8 cellular contexts compared by ENCODE assay signal in the genomic region with DNA sequence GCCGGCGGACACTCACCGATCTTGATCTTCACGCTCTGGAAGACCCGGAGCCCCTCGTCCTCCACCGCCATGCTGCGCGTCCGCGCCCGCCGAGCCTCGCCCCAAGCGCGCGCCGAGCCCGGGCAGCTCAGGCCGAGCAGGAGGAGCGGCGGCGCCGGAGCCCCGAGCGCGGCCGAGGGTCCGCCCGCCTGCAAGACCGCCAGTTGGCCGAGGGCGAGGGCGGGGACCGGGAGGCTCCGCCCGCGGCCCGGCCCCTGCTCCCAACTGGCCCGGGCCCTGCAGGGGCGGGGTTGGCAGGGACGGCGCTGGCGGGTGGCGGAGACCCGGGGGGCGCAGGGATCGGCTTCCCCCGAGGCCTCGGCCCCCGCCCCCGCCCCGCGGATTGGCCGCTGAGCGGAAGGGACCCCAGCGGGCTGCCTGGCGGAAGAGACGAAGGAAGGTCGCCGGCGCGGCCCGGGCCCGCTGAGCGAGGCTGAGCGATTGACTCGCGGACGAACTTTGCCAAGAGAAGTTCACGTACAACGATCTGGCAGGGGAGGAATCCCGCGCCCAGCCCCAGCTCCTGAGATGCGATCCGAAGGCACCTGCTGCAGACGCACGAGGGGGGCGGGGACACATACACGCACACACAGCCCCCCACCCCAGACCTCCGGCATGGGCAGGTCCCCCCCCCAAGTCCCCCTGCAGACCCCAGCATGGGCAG. TPM values are rescaled to one million over a fixed set of nuclear protein-coding genes. Genes with fewer than 3 reads are reported as not detected.
DNase-seq lines count a peak whose midpoint lies in the region; ATAC-seq and TF ChIP-seq lines count a peak whose summit lies in the region.

A gene with protein sequence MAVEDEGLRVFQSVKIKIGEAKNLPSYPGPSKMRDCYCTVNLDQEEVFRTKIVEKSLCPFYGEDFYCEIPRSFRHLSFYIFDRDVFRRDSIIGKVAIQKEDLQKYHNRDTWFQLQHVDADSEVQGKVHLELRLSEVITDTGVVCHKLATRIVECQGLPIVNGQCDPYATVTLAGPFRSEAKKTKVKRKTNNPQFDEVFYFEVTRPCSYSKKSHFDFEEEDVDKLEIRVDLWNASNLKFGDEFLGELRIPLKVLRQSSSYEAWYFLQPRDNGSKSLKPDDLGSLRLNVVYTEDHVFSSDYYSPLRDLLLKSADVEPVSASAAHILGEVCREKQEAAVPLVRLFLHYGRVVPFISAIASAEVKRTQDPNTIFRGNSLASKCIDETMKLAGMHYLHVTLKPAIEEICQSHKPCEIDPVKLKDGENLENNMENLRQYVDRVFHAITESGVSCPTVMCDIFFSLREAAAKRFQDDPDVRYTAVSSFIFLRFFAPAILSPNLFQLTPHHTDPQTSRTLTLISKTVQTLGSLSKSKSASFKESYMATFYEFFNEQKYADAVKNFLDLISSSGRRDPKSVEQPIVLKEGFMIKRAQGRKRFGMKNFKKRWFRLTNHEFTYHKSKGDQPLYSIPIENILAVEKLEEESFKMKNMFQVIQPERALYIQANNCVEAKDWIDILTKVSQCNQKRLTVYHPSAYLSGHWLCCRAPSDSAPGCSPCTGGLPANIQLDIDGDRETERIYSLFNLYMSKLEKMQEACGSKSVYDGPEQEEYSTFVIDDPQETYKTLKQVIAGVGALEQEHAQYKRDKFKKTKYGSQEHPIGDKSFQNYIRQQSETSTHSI (minus strand): TSS at position 205 of the 703 bp plus-strand sequence. CDS start 134 bp downstream, at position 71.

- no peak for TF ChIP-seq CTCF in glutamatergic neuron (IDR thresholded peaks at IDR 0.05; ENCODE audit: partially characterized antibody, unreplicated experiment)

- no peak within 1 kb of the TSS for H2BK120ac ChIP-seq in neuronal stem cell (ENCODE audit: low read depth, low read length)

- H2BK15ac ChIP-seq in neuronal stem cell (ENCODE audit: low read length), result peak within 1 kb of the TSS; percentile 93

- H3K18ac ChIP-seq in neuronal stem cell (ENCODE audit: low read length), result peak within 1 kb of the TSS; percentile 96

- H3K4me3 ChIP-seq in SJSA1 (peak within 1 kb of the TSS; percentile 96), adipocyte (ENCODE audit: low read length) (peak within 1 kb of the TSS; percentile 96), neuronal stem cell (ENCODE audit: low read length in 2 of 2) (peak within 1 kb of the TSS; percentile 93 to 95)

- peak within 1 kb of the TSS; percentile 67 for H2AK5ac ChIP-seq in neuronal stem cell (ENCODE audit: low read depth, low read length)

- peak within 1 kb of the TSS; percentile 90 for H2AFZ ChIP-seq in neuronal stem cell (ENCODE audit: low read length)

- no peak within 1 kb of the TSS for H4K91ac ChIP-seq in neuronal stem cell (ENCODE audit: low read depth, low read length, poor library complexity)

- no peaks in the 10 kb centered on the region for H3K36me3 Mint-ChIP-seq in glutamatergic neuron (ENCODE audit: unreplicated experiment)

- H3K9me3 ChIP-seq in SJSA1 (replicated peaks) (0 out of 2 replicates have a peak, but pooled peaks cover 3% of the 10 kb centered on the region), adipocyte (ENCODE audit: control insufficient read depth, low read length) (no peaks in the 10 kb centered on the region), neuronal stem cell (replicated peaks in 1 of 2; ENCODE audit: control insufficient read depth in 2 of 2, insufficient read depth in 1 of 2, low read depth in 1 of 2, low read length in 2 of 2) (no peaks in the 10 kb centered on the region)

- peaks cover 41% of the 10 kb centered on the region for H3K4me1 Mint-ChIP-seq in glutamatergic neuron (ENCODE audit: low read depth, unreplicated experiment)

- H3K27ac ChIP-seq in SJSA1 (peak within 1 kb of the TSS; percentile 84), neuronal stem cell (replicated peaks; ENCODE audit: low read length) (no peak within 1 kb of the TSS)

- H3K9ac ChIP-seq in adipocyte (ENCODE audit: low read length) (peak within 1 kb of the TSS; percentile 97), neuronal stem cell (ENCODE audit: low read depth, low read length, poor library complexity) (peak within 1 kb of the TSS; percentile 87)

- peaks cover 16% of the 10 kb centered on the region for H3K27me3 Mint-ChIP-seq in glutamatergic neuron (ENCODE audit: unreplicated experiment)

- H3K27me3 ChIP-seq in SJSA1 (replicated peaks), result no peaks in the 10 kb centered on the region
- H3K27me3 ChIP-seq in adipocyte (replicated peaks; ENCODE audit: control insufficient read depth, insufficient read depth, low read length), result no peaks in the 10 kb centered on the region
- H3K27me3 ChIP-seq in neuronal stem cell (ENCODE audit: control insufficient read depth in 3 of 3, insufficient read depth in 3 of 3, low read depth in 1 of 3, low read length in 3 of 3), result peaks cover 0 to 13% (median 0%) of the 10 kb centered on the region in 3 experiments

- peak within 1 kb of the TSS; percentile 93 for H3K4me3 Mint-ChIP-seq in glutamatergic neuron (ENCODE audit: unreplicated experiment)

- peak; percentile 59 for ATAC-seq in GM21390 (IDR thresholded peaks at IDR 0.05; ENCODE audit: unreplicated experiment)

- H3K4me1 ChIP-seq in SJSA1 (replicated peaks) (peaks cover 50% of the 10 kb centered on the region), adipocyte (ENCODE audit: control insufficient read depth, insufficient read depth, low read length) (peaks cover 32% of the 10 kb centered on the region), neuronal stem cell (ENCODE audit: control insufficient read depth in 2 of 2, insufficient read depth in 1 of 2, low read depth in 1 of 2, low read length in 2 of 2) (peaks cover 40 to 44% of the 10 kb centered on the region in 2 donors)

- H2BK12ac ChIP-seq in neuronal stem cell (ENCODE audit: low read length), result no peak within 1 kb of the TSS

- no CpG with 5 or more reads among the region's 81 CpGs for WGBS in neuronal stem cell (ENCODE audit: extremely low coverage in 2 of 2, insufficient read length in 2 of 2, insufficient replicate concordance in 1 of 2), 2 donors

- no peak within 1 kb of the TSS for H2BK5ac ChIP-seq in neuronal stem cell (ENCODE audit: low read length)

- peak within 1 kb of the TSS; percentile 12 for H3K23ac ChIP-seq in neuronal stem cell (ENCODE audit: low read depth, low read length, poor library complexity)

- no peak within 1 kb of the TSS for H3K4ac ChIP-seq in neuronal stem cell (ENCODE audit: low read length)

- peaks cover 25% of the 10 kb centered on the region for H3K9me3 Mint-ChIP-seq in glutamatergic neuron (ENCODE audit: unreplicated experiment)

- peak within 1 kb of the TSS; percentile 100 for H3K14ac ChIP-seq in neuronal stem cell (ENCODE audit: low read length)

- H3K27ac Mint-ChIP-seq in glutamatergic neuron (ENCODE audit: unreplicated experiment), result peak within 1 kb of the TSS; percentile 85

- no peak within 1 kb of the TSS for H4K8ac ChIP-seq in neuronal stem cell (ENCODE audit: low read depth, low read length)

- peaks cover 2% of the 10 kb centered on the region for H3K79me1 ChIP-seq in neuronal stem cell (ENCODE audit: low read depth, low read length)

- H3K4me2 ChIP-seq in neuronal stem cell (ENCODE audit: insufficient read depth, low read length, poor library complexity, severe bottlenecking), result peak within 1 kb of the TSS; percentile 100

- H3K36me3 ChIP-seq in SJSA1 (peaks cover 19% of the 10 kb centered on the region), adipocyte (ENCODE audit: control insufficient read depth, insufficient read depth, low read length, severe bottlenecking) (no peaks in the 10 kb centered on the region), neuronal stem cell (replicated peaks in 1 of 2; ENCODE audit: control insufficient read depth in 2 of 2, insufficient read depth in 2 of 2, low read length in 2 of 2) (no peaks in the 10 kb centered on the region)

- peak; percentile 83 for DNase-seq in DMS79 treated with DMSO at 0.1 percent for 48 hours (lab: John Stamatoyannopoulos, UW)
- DNase-seq in HT1080 (ENCODE audit: low read depth), result peak; percentile 77
- peak; percentile 60 to 70 for DNase-seq in SJSA1 (ENCODE audit: low read depth in 1 of 2, low spot score in 2 of 2)
- DNase-seq in adipocyte (ENCODE audit: low read depth), result peak; percentile 94
- DNase-seq in glutamatergic neuron, result peak; percentile 83
- DNase-seq in neuronal stem cell (ENCODE audit: low spot score), result peak; percentile 84
- DNase-seq in NCI-H2107 (lab: John Stamatoyannopoulos, UW), result no peak

RNA-seq across cellular contexts. Expression of the gene that starts here (rescaled TPM):
- total RNA-seq in HT1080 (2014; rRNA removed; shearing (Covaris generic)), result 37.8 and 41.7 TPM in 2 replicates
- 38.2 and 40.7 TPM in 2 replicates for polyA plus RNA-seq in HT1080 (2015; cell fraction: cytosol; rRNA removed)
- 49.5 and 52.6 TPM in 2 replicates for polyA plus RNA-seq in HT1080 (2015; cell fraction: nucleus; rRNA removed)
- 17.2 and 19.8 TPM in 2 replicates for total RNA-seq in SJSA1 (2014; rRNA removed; shearing (Covaris generic))
- 15.2 TPM for total RNA-seq in glutamatergic neuron (ENCODE audit: unreplicated experiment)
- polyA plus RNA-seq in neuronal stem cell (2013, experiment 1 of 2), result 9.5 TPM
- polyA plus RNA-seq in neuronal stem cell (2013, experiment 2 of 2), result 8.9 TPM
